2 cellular contexts compared by ENCODE assay signal in genomic region chr15:57403946-57404345, GRCh38.
TF ChIP-seq lines count a peak whose summit lies in the region.

No MANE protein-coding gene starts in this region.

TF ChIP-seq in GM23338, 12 proteins besides CTCF, POLR2A, EP300 and RAD21:
- TF ChIP-seq EZH2phosphoT487 (IDR thresholded peaks at IDR 0.05; ENCODE audit: unreplicated experiment): no peak
- no peak for TF ChIP-seq NANOG (IDR thresholded peaks at IDR 0.05; ENCODE audit: borderline replicate concordance)
- no peak for TF ChIP-seq ZNF462 (CRISPR knock-in tag; IDR thresholded peaks at IDR 0.05)
- TF ChIP-seq REST (IDR thresholded peaks at IDR 0.05; ENCODE audit: unreplicated experiment): no peak
- no peak for TF ChIP-seq EZH2 (IDR thresholded peaks at IDR 0.05; ENCODE audit: low read depth, unreplicated experiment)

TF ChIP-seq in endothelial cell of umbilical vein, 7 proteins besides CTCF, POLR2A, EP300 and RAD21:
- TF ChIP-seq MYC (IDR thresholded peaks at IDR 0.05; ENCODE audit: low read depth, low read length): no peak
- TF ChIP-seq MAX (IDR thresholded peaks at IDR 0.05; ENCODE audit: insufficient read depth, insufficient read length): no peak
- no peak for TF ChIP-seq POLR2AphosphoS5 (IDR thresholded peaks at IDR 0.05; ENCODE audit: insufficient read depth, low read depth, low read length)
- TF ChIP-seq FOS (IDR thresholded peaks at IDR 0.05; ENCODE audit: borderline replicate concordance, insufficient read depth, low read length): no peak
- no peak for TF ChIP-seq EZH2 (IDR thresholded peaks at IDR 0.05; ENCODE audit: borderline replicate concordance, low read depth, low read length, severe bottlenecking)
- TF ChIP-seq JUN (IDR thresholded peaks at IDR 0.05; ENCODE audit: borderline replicate concordance, insufficient read depth, insufficient read length, low read depth): no peak
- TF ChIP-seq GATA2 (IDR thresholded peaks at IDR 0.05; ENCODE audit: insufficient read depth, insufficient read length, low read depth, low read length): no peak
